ENCODE assay signal across 8 cellular contexts in genomic region chr10:68075550-68076004, GRCh38. TPM values are rescaled to one million over a fixed set of nuclear protein-coding genes. Genes with fewer than 3 reads are reported as not detected.
DNase-seq lines count a peak whose midpoint lies in the region; ATAC-seq and TF ChIP-seq lines count a peak whose summit lies in the region.

No MANE protein-coding gene starts in this region.

- H3K4me3 ChIP-seq in GM08714 (ENCODE audit: low read length) (peak overlapping the region; percentile 21; the same call in 1 of the 2 replicates), OCI-LY7 (ENCODE audit: low read depth, low read length, poor library complexity, severe bottlenecking) (peak overlapping the region; percentile 85)

- peak overlapping the region; percentile 83 for H3K27ac ChIP-seq in OCI-LY7 (ENCODE audit: low read depth, low read length, poor library complexity, severe bottlenecking)

- intact Hi-C loops in OCI-LY7 (cut with micrococcal nuclease; ENCODE audit: unreplicated experiment) = loop anchor here (1.0 to 10.0 kb wide), 5 partner anchors 191 to 451 kb away; partner anchors contain the start of genes SIRT1 and SLC25A16

- no peak for TF ChIP-seq CTCF in OCI-LY7 (conservative IDR thresholded peaks at IDR 0.05; ENCODE audit: low read length)
- TF ChIP-seq CTCF in endothelial cell (IDR thresholded peaks at IDR 0.05; ENCODE audit: unreplicated experiment) = no peak
- no peak for TF ChIP-seq CTCF in progenitor cell of endocrine pancreas (IDR thresholded peaks at IDR 0.05; ENCODE audit: unreplicated experiment)

- peaks cover 42% of the 10 kb centered on the region for H3K79me2 ChIP-seq in OCI-LY7 (ENCODE audit: insufficient read depth, low read depth, low read length)

- peaks cover 24% of the 10 kb centered on the region for H3K4me1 Mint-ChIP-seq in endothelial cell (ENCODE audit: unreplicated experiment)
- peaks cover 16% of the 10 kb centered on the region for H3K4me1 Mint-ChIP-seq in progenitor cell of endocrine pancreas (ENCODE audit: low read depth)

- peak overlapping the region; percentile 99 for H2AFZ ChIP-seq in OCI-LY7 (ENCODE audit: low read length)

- no peaks in the 10 kb centered on the region for H3K9me3 Mint-ChIP-seq in endothelial cell (ENCODE audit: unreplicated experiment)
- H3K9me3 Mint-ChIP-seq in progenitor cell of endocrine pancreas (ENCODE audit: low read depth) = no peaks in the 10 kb centered on the region

- H3K4me1 ChIP-seq in OCI-LY7 (ENCODE audit: insufficient read depth, low read length, poor library complexity, severe bottlenecking) = peaks cover 15% of the 10 kb centered on the region

- peak; percentile 20 for DNase-seq in OCI-LY7 (ENCODE audit: low spot score)
- no peak for DNase-seq in endothelial cell (ENCODE audit: low spot score)
- no peak for DNase-seq in progenitor cell of endocrine pancreas (ENCODE audit: low spot score, unreplicated experiment)
- no peak for DNase-seq in GM19238 (ENCODE audit: insufficient read length, low spot score)
- DNase-seq in NCI-H1417 treated with DMSO at 0.1 percent for 48 hours (lab: John Stamatoyannopoulos, UW) = no peak

- H3K27me3 Mint-ChIP-seq in endothelial cell (ENCODE audit: unreplicated experiment) (peaks cover 7% of the 10 kb centered on the region), progenitor cell of endocrine pancreas (no peaks in the 10 kb centered on the region)

- TSS peak; percentile 92 for BruUV-seq in OCI-LY7 (replicated peaks; lab: Mats Ljungman, UMichigan)

- peak overlapping the region; percentile 57 for H3K4me2 ChIP-seq in OCI-LY7 (ENCODE audit: low read length)

- CTCF ChIA-PET in OCI-LY7 (lab: Charles Lee; ENCODE audit: unreplicated experiment) = no interaction called here

- no peaks in the 10 kb centered on the region for H3K9me2 ChIP-seq in OCI-LY7 (ENCODE audit: insufficient read depth, low read length)

- POLR2A ChIA-PET in OCI-LY7 (lab: Charles Lee) = interaction anchor here (0.6 to 1.2 kb wide), 5 partner anchors 9 to 935 kb away, joined by 3 to 5 read pairs (median 3); partner anchors contain the start of genes HNRNPH3 and SIRT1

- ATAC-seq in GM21737 (IDR thresholded peaks at IDR 0.05; ENCODE audit: unreplicated experiment) (no peak), GM18517 (IDR thresholded peaks at IDR 0.05; ENCODE audit: unreplicated experiment) (no peak)

- H3K36me3 Mint-ChIP-seq in endothelial cell (ENCODE audit: low read depth, unreplicated experiment) (peaks cover 6% of the 10 kb centered on the region), progenitor cell of endocrine pancreas (ENCODE audit: insufficient read depth) (peaks cover 3% of the 10 kb centered on the region)

- peaks cover 14% of the 10 kb centered on the region; the same call in 1 of the 2 replicates for H4K20me1 ChIP-seq in OCI-LY7 (ENCODE audit: insufficient read depth, low read length)

- H3K27ac Mint-ChIP-seq in endothelial cell (ENCODE audit: unreplicated experiment) = no peak overlapping the region
- H3K27ac Mint-ChIP-seq in progenitor cell of endocrine pancreas = peak overlapping the region; percentile 33

- H3K4me3 Mint-ChIP-seq in endothelial cell (ENCODE audit: unreplicated experiment) (peak overlapping the region; percentile 51), progenitor cell of endocrine pancreas (ENCODE audit: low read depth) (peak overlapping the region; percentile 98)

- peaks cover 29% of the 10 kb centered on the region for H3K36me3 ChIP-seq in OCI-LY7 (ENCODE audit: insufficient read depth, low read length)

- no peaks in the 10 kb centered on the region for H3K9me3 ChIP-seq in OCI-LY7 (ENCODE audit: low read length)

RNA-seq across cellular contexts. Expression of gene HERC4, which starts 0.5 kb away (rescaled TPM):
- total RNA-seq in OCI-LY7 (2014; rRNA removed; shearing (Covaris generic)) = 34.2 and 36.1 TPM in 2 replicates
- total RNA-seq in OCI-LY7 (2022) = 72.6 and 77.4 TPM in 2 replicates
- total RNA-seq in endothelial cell (ENCODE audit: unreplicated experiment) = 53.4 TPM
- 62.1 and 63.8 TPM in 2 replicates for total RNA-seq in progenitor cell of endocrine pancreas

RNA-seq across cellular contexts. Expression of gene MYPN, which starts 33.7 kb away (rescaled TPM):
- total RNA-seq in OCI-LY7 (2014; rRNA removed; shearing (Covaris generic)) = 0.06 TPM in 1 of 2 replicates, not detected in the other
- total RNA-seq in OCI-LY7 (2022) = not detected in 2 replicates
- total RNA-seq in endothelial cell (ENCODE audit: unreplicated experiment) = not detected
- 0.05 and 0.22 TPM in 2 replicates for total RNA-seq in progenitor cell of endocrine pancreas
